ENCODE assay signal across 29 cellular contexts in the genomic region with DNA sequence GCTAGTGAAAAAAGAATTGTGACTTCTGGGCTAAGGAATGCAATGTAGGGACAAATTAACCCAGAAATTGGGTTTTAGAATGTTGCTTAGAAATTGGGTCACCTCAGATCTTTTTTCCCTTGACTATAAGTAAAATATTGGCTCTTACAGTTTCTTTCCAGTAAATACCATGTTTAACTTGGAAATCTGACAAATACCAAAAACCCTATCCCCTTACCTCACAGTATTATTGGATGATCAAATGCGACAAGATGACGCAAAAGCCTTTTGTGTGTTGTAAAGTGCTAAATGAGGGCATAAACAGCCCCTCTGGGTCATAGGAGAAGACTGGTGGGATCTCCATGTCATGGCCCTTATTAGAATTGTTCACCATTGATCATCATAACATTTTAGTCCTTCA. TPM values are rescaled to one million over a fixed set of nuclear protein-coding genes. Genes with fewer than 3 reads are reported as not detected.
DNase-seq lines count a peak whose midpoint lies in the region; ATAC-seq, FAIRE-seq and TF ChIP-seq lines count a peak whose summit lies in the region.
"Had no signal": no experiment of that assay in that cellular context is flagged by ENCODE, and none has a peak within 500 bp of the region (broad histone marks: within the 10 kb centered on the region; RNA-seq: fewer than 3 reads in every experiment).

No MANE protein-coding gene starts in this region.

- ATAC-seq in SK-N-SH treated with all-trans-retinoic acid at 6 μM for 48 hours (no peak), HG03139 (IDR thresholded peaks at IDR 0.05; ENCODE audit: unreplicated experiment) (no peak), HG03159 (IDR thresholded peaks at IDR 0.05; ENCODE audit: unreplicated experiment) (no peak)
- ATAC-seq: GM12878 had no signal

- H3K4me3 ChIP-seq in astrocyte (ENCODE audit: insufficient read depth, low read depth, low read length), result no peak overlapping the region
- no peak overlapping the region for H3K4me3 ChIP-seq in endothelial cell of umbilical vein (replicated peaks in 1 of 3; ENCODE audit: insufficient read depth in 1 of 3, low read depth in 1 of 3, low read length in 3 of 3)
- H3K4me3 ChIP-seq: BLaER1, GM12878 had no signal

- H3K36me3 Mint-ChIP-seq in astrocyte (ENCODE audit: low read depth, unreplicated experiment), result no peaks in the 10 kb centered on the region
- H3K36me3 Mint-ChIP-seq: CD4-positive, alpha-beta memory T cell; CD4-positive, CD25-positive, alpha-beta regulatory T cell had no signal

- DNase-seq in astrocyte (ENCODE audit: low read depth), result peak; percentile 47
- DNase-seq in endothelial cell of umbilical vein (ENCODE audit: low read depth, low spot score), result no peak
- no peak for DNase-seq in NCI-H2171 treated with DMSO at 0.1 percent for 48 hours (lab: John Stamatoyannopoulos, UW)
- DNase-seq: 8988T; ACHN; BE2C; C1 segment of cervical spinal cord; CD4-positive, alpha-beta memory T cell; CD4-positive, CD25-positive, alpha-beta regulatory T cell; CD8-positive, alpha-beta memory T cell; COR-L47; DMS 273 treated with DMSO at 0.1 percent for 48 hours; DMS153; DMS53; DMS79; DND-41; EL; GDM1 had no signal

- H3K4me1 ChIP-seq in astrocyte (ENCODE audit: insufficient read depth, low read length) (peaks cover 15% of the 10 kb centered on the region), endothelial cell of umbilical vein (ENCODE audit: control insufficient read depth, extremely low read depth, insufficient read depth, low read length) (peaks cover 18% of the 10 kb centered on the region)
- H3K4me1 ChIP-seq: BLaER1 had no signal

- H3K9me3 ChIP-seq in astrocyte (ENCODE audit: insufficient read depth, low read depth, low read length), result no peaks in the 10 kb centered on the region
- no peaks in the 10 kb centered on the region for H3K9me3 ChIP-seq in endothelial cell of umbilical vein (replicated peaks; ENCODE audit: control insufficient read depth, insufficient read depth, low read length)
- H3K9me3 ChIP-seq: BE2C, BLaER1 had no signal

- no peak for TF ChIP-seq POLR2A in endothelial cell of umbilical vein (IDR thresholded peaks at IDR 0.05; ENCODE audit: low read depth, low read length)

- H3K27me3 Mint-ChIP-seq in astrocyte (ENCODE audit: low read depth, unreplicated experiment), result peaks cover 12% of the 10 kb centered on the region

- POLR2A ChIA-PET in endothelial cell of umbilical vein (lab: Charles Lee), result no interaction called here

- H3K4me2 ChIP-seq in astrocyte (ENCODE audit: low read length), result no peak overlapping the region
- H3K4me2 ChIP-seq in endothelial cell of umbilical vein (ENCODE audit: insufficient read depth, low read length), result no peak overlapping the region
- H3K4me2 ChIP-seq: BLaER1 had no signal

- H2AFZ ChIP-seq in astrocyte (ENCODE audit: low read depth, low read length) (no peak overlapping the region), endothelial cell of umbilical vein (ENCODE audit: low read depth, low read length) (no peak overlapping the region)

- peaks cover 16% of the 10 kb centered on the region for H3K4me1 Mint-ChIP-seq in astrocyte (ENCODE audit: low read depth, unreplicated experiment)

- dilution Hi-C loops in endothelial cell of umbilical vein (cut with MboI; ENCODE audit: extremely low pct_ligation_motif_present, low sequenced_read_pairs), result no loop called here

- H4K20me1 ChIP-seq in astrocyte (ENCODE audit: insufficient read depth, low read length) (no peaks in the 10 kb centered on the region), endothelial cell of umbilical vein (replicated peaks; ENCODE audit: control insufficient read depth, extremely low read depth, insufficient read depth, low read length) (no peaks in the 10 kb centered on the region)
- H4K20me1 ChIP-seq: BLaER1 had no signal

- CTCF ChIA-PET in endothelial cell of umbilical vein (lab: Charles Lee), result no interaction called here

- FAIRE-seq in astrocyte (lab: Jason Lieb, UNC), result no peak
- FAIRE-seq in endothelial cell of umbilical vein (lab: Jason Lieb, UNC), result peak; percentile 40
- FAIRE-seq: A204.1, GM12878, GM12892, GM18507 had no signal

- TF ChIP-seq CTCF in astrocyte (IDR thresholded peaks at IDR 0.05; ENCODE audit: insufficient read depth, low read depth, low read length), result no peak
- TF ChIP-seq CTCF in endothelial cell of umbilical vein (IDR thresholded peaks at IDR 0.05; ENCODE audit: extremely low read depth in 1 of 2, insufficient read depth in 1 of 2, low read depth in 1 of 2, low read length in 2 of 2), result no peak

- no peak overlapping the region for H3K9ac ChIP-seq in astrocyte (ENCODE audit: low read length)
- H3K9ac ChIP-seq in endothelial cell of umbilical vein (replicated peaks; ENCODE audit: extremely low read depth, insufficient read depth, low read length), result no peak overlapping the region
- H3K9ac ChIP-seq: BLaER1 had no signal

- peaks cover 9% of the 10 kb centered on the region for H3K27me3 ChIP-seq in astrocyte (ENCODE audit: insufficient read depth, low read length)
- peaks cover 0 to 4% of the 10 kb centered on the region in 2 experiments for H3K27me3 ChIP-seq in endothelial cell of umbilical vein (ENCODE audit: control insufficient read depth in 2 of 2, insufficient read depth in 2 of 2, low read length in 2 of 2)
- H3K27me3 ChIP-seq: BE2C, BLaER1 had no signal

- no peak overlapping the region for H3K4me3 Mint-ChIP-seq in astrocyte (ENCODE audit: unreplicated experiment)
- H3K4me3 Mint-ChIP-seq: CD14-positive monocyte; CD4-positive, alpha-beta memory T cell; CD4-positive, CD25-positive, alpha-beta regulatory T cell; CD8-positive, alpha-beta memory T cell had no signal

- BruUV-seq in endothelial cell of umbilical vein (replicated peaks; lab: Mats Ljungman, UMichigan), result no TSS peak

- H3K79me2 ChIP-seq in astrocyte (ENCODE audit: insufficient read depth, low read length), result no peaks in the 10 kb centered on the region
- H3K79me2 ChIP-seq in endothelial cell of umbilical vein (ENCODE audit: control insufficient read depth, insufficient read depth, low read length), result no peaks in the 10 kb centered on the region

- H3K36me3 ChIP-seq in astrocyte (ENCODE audit: insufficient read depth, low read length) (no peaks in the 10 kb centered on the region), endothelial cell of umbilical vein (ENCODE audit: control insufficient read depth in 2 of 2, extremely low read depth in 1 of 2, insufficient read depth in 2 of 2, low read length in 2 of 2) (no peaks in the 10 kb centered on the region)
- H3K36me3 ChIP-seq: BE2C, BLaER1 had no signal

- no peak overlapping the region for H3K27ac Mint-ChIP-seq in astrocyte (ENCODE audit: unreplicated experiment)
- H3K27ac Mint-ChIP-seq: CD4-positive, CD25-positive, alpha-beta regulatory T cell; CD8-positive, alpha-beta memory T cell had no signal

- peaks cover 3% of the 10 kb centered on the region for H3K9me3 Mint-ChIP-seq in astrocyte (ENCODE audit: unreplicated experiment)
- H3K9me3 Mint-ChIP-seq: CD8-positive, alpha-beta memory T cell had no signal

- H3K27ac ChIP-seq in astrocyte (ENCODE audit: low read depth, low read length) (no peak overlapping the region), endothelial cell of umbilical vein (ENCODE audit: insufficient read depth, low read depth, low read length) (no peak overlapping the region)
- H3K27ac ChIP-seq: BLaER1 had no signal

- H3K9me1 ChIP-seq in endothelial cell of umbilical vein (replicated peaks; ENCODE audit: control insufficient read depth, extremely low read depth, insufficient read depth, low read length), result no peaks in the 10 kb centered on the region

- intact Hi-C loops in endothelial cell of umbilical vein (cut with micrococcal nuclease), result no loop called here

TF ChIP-seq in SK-N-SH treated with all-trans-retinoic acid at 6 μM for 48 hours, 23 proteins besides CTCF, POLR2A, EP300 and RAD21:
- no peak for TF ChIP-seq CSDC2 (CRISPR knock-in tag; IDR thresholded peaks at IDR 0.05)
- TF ChIP-seq ISL1 (CRISPR knock-in tag; IDR thresholded peaks at IDR 0.05), result 0 out of 2 replicates have a peak, but pooled peaks have one; percentile 12

TF ChIP-seq in endothelial cell of umbilical vein, 7 proteins besides CTCF, POLR2A, EP300 and RAD21:
- no peak for TF ChIP-seq MYC (IDR thresholded peaks at IDR 0.05; ENCODE audit: low read depth, low read length)
- TF ChIP-seq, protein P1, sequence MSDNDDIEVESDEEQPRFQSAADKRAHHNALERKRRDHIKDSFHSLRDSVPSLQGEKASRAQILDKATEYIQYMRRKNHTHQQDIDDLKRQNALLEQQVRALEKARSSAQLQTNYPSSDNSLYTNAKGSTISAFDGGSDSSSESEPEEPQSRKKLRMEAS (IDR thresholded peaks at IDR 0.05; ENCODE audit: insufficient read depth, insufficient read length), result no peak
- TF ChIP-seq FOS (IDR thresholded peaks at IDR 0.05; ENCODE audit: borderline replicate concordance, insufficient read depth, low read length), result no peak
- no peak for TF ChIP-seq GATA2 (IDR thresholded peaks at IDR 0.05; ENCODE audit: insufficient read depth, insufficient read length, low read depth, low read length)
- no peak for TF ChIP-seq JUN (IDR thresholded peaks at IDR 0.05; ENCODE audit: borderline replicate concordance, insufficient read depth, insufficient read length, low read depth)
- TF ChIP-seq EZH2 (IDR thresholded peaks at IDR 0.05; ENCODE audit: borderline replicate concordance, low read depth, low read length, severe bottlenecking), result no peak
- no peak for TF ChIP-seq POLR2AphosphoS5 (IDR thresholded peaks at IDR 0.05; ENCODE audit: insufficient read depth, low read depth, low read length)

RNA-seq across cellular contexts. Expression of a gene that starts 6.1 kb away (rescaled TPM):
- total RNA-seq in astrocyte (0.30 TPM in 1 of 2 replicates, not detected in the other), endothelial cell of umbilical vein (0.30 and 0.80 TPM in 2 replicates)
- 0.27 and 0.30 TPM in 2 replicates for polyA plus RNA-seq in endothelial cell of umbilical vein
- polyA plus RNA-seq in endothelial cell of umbilical vein (2011; cell fraction: cytosol; rRNA removed), result 0.08 and 0.18 TPM in 2 replicates
- 0.82 and 1.1 TPM in 2 replicates for polyA plus RNA-seq in endothelial cell of umbilical vein (2011; cell fraction: nucleus; rRNA removed)
- polyA plus RNA-seq in endothelial cell of umbilical vein (2012), result 0.09 TPM in 1 of 2 replicates, not detected in the other
- polyA minus RNA-seq in endothelial cell of umbilical vein, result 0.19 and 0.57 TPM in 2 replicates
- not detected for polyA minus RNA-seq in endothelial cell of umbilical vein (2011; cell fraction: cytosol; rRNA and poly(A)+ RNA removed)
- 0.58 and 1.5 TPM in 2 replicates for polyA minus RNA-seq in endothelial cell of umbilical vein (2011; cell fraction: nucleus; rRNA and poly(A)+ RNA removed)
- total RNA-seq: CD8-positive, alpha-beta memory T cell; Daoy had no signal
- polyA plus RNA-seq: AG04450; CD4-positive, alpha-beta memory T cell; CD4-positive, CD25-positive, alpha-beta regulatory T cell had no signal
